Comparison of ENCODE assay signal across 8 cellular contexts in the genomic region with DNA sequence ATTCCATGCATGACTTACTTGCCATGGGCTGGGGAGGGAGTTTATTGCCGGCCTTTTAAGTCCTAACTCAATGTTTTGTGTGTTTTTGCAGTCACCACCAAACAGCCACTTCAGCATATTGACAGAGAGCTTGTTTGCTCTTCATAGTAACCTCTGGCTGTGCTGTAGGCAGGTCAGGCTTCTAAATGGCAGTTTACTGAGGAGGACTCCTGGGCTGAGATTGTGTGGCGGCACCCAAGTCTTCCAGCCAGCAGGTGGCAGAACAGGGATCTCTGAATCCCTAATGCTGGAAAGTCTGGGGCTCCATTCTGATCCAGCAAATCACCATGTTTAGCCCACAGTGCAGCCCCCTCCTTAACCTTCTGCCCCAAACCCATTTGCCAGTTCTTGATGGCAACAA.
DNase-seq lines count a peak whose midpoint lies in the region; ATAC-seq and TF ChIP-seq lines count a peak whose summit lies in the region.

No MANE protein-coding gene starts in this region.

- no peak overlapping the region for H3K4me2 ChIP-seq in SU-DHL-6 (ENCODE audit: low read depth, low read length, poor library complexity, severe bottlenecking)

- H3K9me3 Mint-ChIP-seq in effector memory CD8-positive, alpha-beta T cell, result no peaks in the 10 kb centered on the region

- peaks cover 5 to 14% of the 10 kb centered on the region in 2 donors for H3K27me3 Mint-ChIP-seq in effector memory CD8-positive, alpha-beta T cell

- no peak overlapping the region for H3K4me3 ChIP-seq in GM06990 (replicated peaks; ENCODE audit: low read depth, low read length)
- no peak overlapping the region for H3K4me3 ChIP-seq in LNCaP clone FGC (ENCODE audit: low read depth, low read length)
- no peak overlapping the region for H3K4me3 ChIP-seq in SU-DHL-6 (ENCODE audit: insufficient read depth, low read length, poor library complexity, severe bottlenecking)

- no peak overlapping the region for H3K27ac ChIP-seq in SU-DHL-6 (ENCODE audit: low read depth, low read length)

- no peaks in the 10 kb centered on the region for H4K20me1 ChIP-seq in SU-DHL-6 (ENCODE audit: low read depth, low read length)

- H3K4me3 Mint-ChIP-seq in effector memory CD8-positive, alpha-beta T cell, result no peak overlapping the region

- H3K9me3 ChIP-seq in SU-DHL-6 (ENCODE audit: insufficient read depth, low read length), result no peaks in the 10 kb centered on the region

- no peak overlapping the region for H2AFZ ChIP-seq in SU-DHL-6 (ENCODE audit: low read depth, low read length, severe bottlenecking)

- DNase-seq in GM06990 (ENCODE audit: extremely low read depth, insufficient read length), result no peak
- peak; percentile 43 for DNase-seq in LNCaP clone FGC (ENCODE audit: low read depth)
- peak; percentile 6 for DNase-seq in mucosa of gallbladder (ENCODE audit: low spot score)
- no peak for DNase-seq in LoVo (ENCODE audit: low spot score)
- DNase-seq in inferior parietal cortex (ENCODE audit: extremely low spot score), result no peak
- DNase-seq in effector memory CD8-positive, alpha-beta T cell, result no peak

- peaks cover 2% of the 10 kb centered on the region for H3K27me3 ChIP-seq in GM06990 (replicated peaks; ENCODE audit: control insufficient read depth, insufficient read depth, low read length)
- H3K27me3 ChIP-seq in SU-DHL-6 (ENCODE audit: low read length), result no peaks in the 10 kb centered on the region

- no peaks in the 10 kb centered on the region for H3K36me3 Mint-ChIP-seq in effector memory CD8-positive, alpha-beta T cell (ENCODE audit: insufficient read depth)

- H3K36me3 ChIP-seq in GM06990 (ENCODE audit: control insufficient read depth, insufficient read depth, low read length) (no peaks in the 10 kb centered on the region), SU-DHL-6 (ENCODE audit: low read length) (no peaks in the 10 kb centered on the region)

- H3K79me2 ChIP-seq in SU-DHL-6 (ENCODE audit: insufficient read depth, low read length), result no peaks in the 10 kb centered on the region

- H3F3A ChIP-seq in SU-DHL-6 (ENCODE audit: insufficient read depth), result no peaks in the 10 kb centered on the region

- no peaks in the 10 kb centered on the region for H3K9me2 ChIP-seq in SU-DHL-6 (replicated peaks; ENCODE audit: insufficient read depth, low read length)

- ATAC-seq in GM19395 (IDR thresholded peaks at IDR 0.05; ENCODE audit: unreplicated experiment), result no peak
- ATAC-seq in effector memory CD8-positive, alpha-beta T cell (replicated peaks), result no peak

- no peak overlapping the region for H3K27ac Mint-ChIP-seq in effector memory CD8-positive, alpha-beta T cell

- peaks cover 0 to 2% of the 10 kb centered on the region in 2 donors for H3K4me1 Mint-ChIP-seq in effector memory CD8-positive, alpha-beta T cell (ENCODE audit: low read depth in 2 of 2)

- peak; percentile 51 for TF ChIP-seq CTCF in GM06990 (IDR thresholded peaks at IDR 0.05; ENCODE audit: insufficient read depth, low read length, poor library complexity, severe bottlenecking)
- TF ChIP-seq CTCF in LNCaP clone FGC (IDR thresholded peaks at IDR 0.05; ENCODE audit: control insufficient read depth, extremely low read depth, insufficient read depth), result peak; percentile 61
- TF ChIP-seq CTCF in SU-DHL-6 (IDR thresholded peaks at IDR 0.05; ENCODE audit: insufficient read depth, low read length, poor library complexity, severe bottlenecking), result peak; percentile 10

- H3K9ac ChIP-seq in SU-DHL-6 (ENCODE audit: low read length), result no peak overlapping the region

Comparison
In these comparisons a context has a peak if more than half of its experiments do, and no peak if none do; other contexts are left out.
1. DNase-seq: peak in LNCaP clone FGC (single experiment) and mucosa of gallbladder (single experiment); none in GM06990 (single experiment), LoVo (single experiment), inferior parietal cortex (single experiment) and effector memory CD8-positive, alpha-beta T cell (0 of 3).
2. CTCF ChIP-seq: peak in every context shown above with its lines; median percentile 61 in LNCaP clone FGC; 51 in GM06990; 10 in SU-DHL-6.